16 cellular contexts compared by ENCODE assay signal in genomic region chr15:28887344-28888174, GRCh38. TPM values are rescaled to one million over a fixed set of nuclear protein-coding genes. Genes with fewer than 3 reads are reported as not detected.
DNase-seq lines count a peak whose midpoint lies in the region; ATAC-seq and TF ChIP-seq lines count a peak whose summit lies in the region.
"Had no signal": no experiment of that assay in that cellular context is flagged by ENCODE, and none has a peak within 500 bp of the region (broad histone marks: within the 10 kb centered on the region; RNA-seq: fewer than 3 reads in every experiment).

No MANE protein-coding gene starts in this region.

- no peaks in the 10 kb centered on the region for H3K9me3 ChIP-seq in adrenal gland (replicated peaks in 1 of 3)
- H3K9me3 ChIP-seq: gastrocnemius medialis had no signal

- no peak for DNase-seq in stimulated activated naive CD8-positive, alpha-beta T cell treated with anti-CD3 and anti-CD28 coated beads, Interleukin-15, Interleukin-2, amounts not matched to agents 100 U/mL and 50 U/mL, for 24 hours
- DNase-seq in left kidney (ENCODE audit: low read depth, low spot score) (peak; percentile 52), type B pancreatic cell (ENCODE audit: extremely low spot score, unreplicated experiment) (no peak), adrenal gland (no peak), cardiac septum (ENCODE audit: low spot score) (no peak)
- DNase-seq: gastrocnemius medialis; GOT3; NCI-H187; stimulated activated CD4-positive, alpha-beta T cell treated with anti-CD3 and anti-CD28 coated beads, Interleukin-1b, Interleukin-23, amount 100 ng/mL, for 48 hours had no signal

- peaks cover 0 to 3% of the 10 kb centered on the region in 2 donors for H3K4me1 ChIP-seq in adrenal gland (replicated peaks in 1 of 2)
- H3K4me1 ChIP-seq: gastrocnemius medialis had no signal

- no peaks in the 10 kb centered on the region for H3K9me3 Mint-ChIP-seq in stimulated activated naive CD8-positive, alpha-beta T cell treated with anti-CD3 and anti-CD28 coated beads, Interleukin-15, Interleukin-2, amounts not matched to agents 100 ng/mL and 50 ng/mL, for 24 hours
- no peaks in the 10 kb centered on the region for H3K9me3 Mint-ChIP-seq in activated naive CD8-positive, alpha-beta T cell (ENCODE audit: low read depth)
- no peaks in the 10 kb centered on the region for H3K9me3 Mint-ChIP-seq in type B pancreatic cell
- H3K9me3 Mint-ChIP-seq: IgD-negative memory B cell; stimulated activated memory B cell treated with anti-CD40 and anti-IgM and Interleukin-4, amounts not matched to agents 10 μg/mL and 1 μg/mL and 100 μg/mL, for 72 hours had no signal

- no peaks in the 10 kb centered on the region for H3K27me3 ChIP-seq in adrenal gland

- peak overlapping the region in 1 of 4 donors; percentile 62 for H3K4me3 ChIP-seq in adrenal gland
- H3K4me3 ChIP-seq: gastrocnemius medialis had no signal

- H3K27me3 Mint-ChIP-seq in stimulated activated naive CD8-positive, alpha-beta T cell treated with anti-CD3 and anti-CD28 coated beads, Interleukin-15, Interleukin-2, amounts not matched to agents 100 ng/mL and 50 ng/mL, for 24 hours, result no peaks in the 10 kb centered on the region
- no peaks in the 10 kb centered on the region for H3K27me3 Mint-ChIP-seq in activated naive CD8-positive, alpha-beta T cell
- peaks cover 15% of the 10 kb centered on the region for H3K27me3 Mint-ChIP-seq in type B pancreatic cell

- H3K36me3 Mint-ChIP-seq in stimulated activated naive CD8-positive, alpha-beta T cell treated with anti-CD3 and anti-CD28 coated beads, Interleukin-15, Interleukin-2, amounts not matched to agents 100 ng/mL and 50 ng/mL, for 24 hours (ENCODE audit: low read depth), result no peaks in the 10 kb centered on the region
- no peaks in the 10 kb centered on the region for H3K36me3 Mint-ChIP-seq in activated naive CD8-positive, alpha-beta T cell
- H3K36me3 Mint-ChIP-seq in type B pancreatic cell, result peaks cover 3% of the 10 kb centered on the region
- H3K36me3 Mint-ChIP-seq: stimulated activated memory B cell treated with anti-CD40 and anti-IgM and Interleukin-4, amounts not matched to agents 10 μg/mL and 1 μg/mL and 100 μg/mL, for 72 hours had no signal

- peak overlapping the region; percentile 87 for H3K4me3 Mint-ChIP-seq in stimulated activated naive CD8-positive, alpha-beta T cell treated with anti-CD3 and anti-CD28 coated beads, Interleukin-15, Interleukin-2, amounts not matched to agents 100 ng/mL and 50 ng/mL, for 24 hours
- H3K4me3 Mint-ChIP-seq in activated naive CD8-positive, alpha-beta T cell, result peak overlapping the region; percentile 88
- H3K4me3 Mint-ChIP-seq in type B pancreatic cell, result peak overlapping the region; percentile 88
- H3K4me3 Mint-ChIP-seq: stimulated activated memory B cell treated with anti-CD40 and anti-IgM and Interleukin-4, amounts not matched to agents 10 μg/mL and 1 μg/mL and 100 μg/mL, for 72 hours had no signal

- TF ChIP-seq CTCF in type B pancreatic cell (conservative IDR thresholded peaks at IDR 0.05) (no peak), adrenal gland (IDR thresholded peaks at IDR 0.05) (no peak)

- WGBS in adrenal gland, 4 donors, result 74 to 79% (median 76%) methylated on average over 10 to 17 of the region's 17 CpGs

- no peak for TF ChIP-seq POLR2A in adrenal gland (IDR thresholded peaks at IDR 0.05)

- H3K27ac ChIP-seq in adrenal gland, result no peak overlapping the region
- H3K27ac ChIP-seq: gastrocnemius medialis had no signal

- H3K27ac Mint-ChIP-seq in stimulated activated naive CD8-positive, alpha-beta T cell treated with anti-CD3 and anti-CD28 coated beads, Interleukin-15, Interleukin-2, amounts not matched to agents 100 ng/mL and 50 ng/mL, for 24 hours, result peak overlapping the region; percentile 82
- H3K27ac Mint-ChIP-seq in activated naive CD8-positive, alpha-beta T cell, result peak overlapping the region; percentile 84
- peak overlapping the region; percentile 79 for H3K27ac Mint-ChIP-seq in type B pancreatic cell
- H3K27ac Mint-ChIP-seq: IgD-negative memory B cell; stimulated activated memory B cell treated with anti-CD40 and anti-IgM and Interleukin-4, amounts not matched to agents 10 μg/mL and 1 μg/mL and 100 μg/mL, for 72 hours had no signal

- ATAC-seq in stimulated activated naive CD8-positive, alpha-beta T cell treated with anti-CD3 and anti-CD28 coated beads, Interleukin-15, Interleukin-2, amounts not matched to agents 100 U/mL and 50 U/mL, for 24 hours, result no peak
- no peak for ATAC-seq in HG02623 (IDR thresholded peaks at IDR 0.05; ENCODE audit: unreplicated experiment)
- ATAC-seq: gastrocnemius medialis had no signal

- H3K4me1 Mint-ChIP-seq in stimulated activated naive CD8-positive, alpha-beta T cell treated with anti-CD3 and anti-CD28 coated beads, Interleukin-15, Interleukin-2, amounts not matched to agents 100 ng/mL and 50 ng/mL, for 24 hours (ENCODE audit: low read depth), result peaks cover 51% of the 10 kb centered on the region
- H3K4me1 Mint-ChIP-seq in activated naive CD8-positive, alpha-beta T cell (ENCODE audit: low read depth), result peaks cover 57% of the 10 kb centered on the region
- H3K4me1 Mint-ChIP-seq in type B pancreatic cell (ENCODE audit: unreplicated experiment), result peaks cover 24% of the 10 kb centered on the region
- H3K4me1 Mint-ChIP-seq: stimulated activated memory B cell treated with anti-CD40 and anti-IgM and Interleukin-4, amounts not matched to agents 10 μg/mL and 1 μg/mL and 100 μg/mL, for 72 hours had no signal

- intact Hi-C loops in adrenal gland (cut with DNase I) (no loop called here), cardiac septum (cut with DNase I) (no loop called here)

- no peaks in the 10 kb centered on the region for H3K36me3 ChIP-seq in adrenal gland (replicated peaks in 1 of 2)
- H3K36me3 ChIP-seq: gastrocnemius medialis had no signal

RNA-seq across cellular contexts. Expression of gene APBA2, which starts 1.8 kb away (rescaled TPM):
- 8.5 and 33.3 TPM in 2 replicates for total RNA-seq in type B pancreatic cell (ENCODE audit: low replicate concordance)
- 10 to 100 TPM in 1 of 8 donors, 1 to 10 TPM in 7; 2.2 to 13.2 (median 4.7) TPM for total RNA-seq in adrenal gland
- 1 to 10 TPM; 2.1 to 6.9 (median 3.1) TPM for polyA plus RNA-seq in adrenal gland
- 0.57 TPM for total RNA-seq in cardiac septum

RNA-seq across cellular contexts. Expression of gene GOLGA6L7, which starts 39.1 kb away (rescaled TPM):
- total RNA-seq in type B pancreatic cell (ENCODE audit: low replicate concordance) (not detected in 2 replicates), adrenal gland (not detected), cardiac septum (not detected)
- polyA plus RNA-seq in adrenal gland, result not detected
- total RNA-seq: gastrocnemius medialis; omental fat pad; T-helper 1 cell treated with Interleukin-12 subunit alpha and Interleukin-12 subunit beta and Interleukin-4 antibody, amounts not matched to agents 30 ng/mL and 1 ng/mL, for 36 hours had no signal
- polyA plus RNA-seq: IgD-negative memory B cell had no signal
